ENCODE assay signal across 1 cellular context in the genomic region with DNA sequence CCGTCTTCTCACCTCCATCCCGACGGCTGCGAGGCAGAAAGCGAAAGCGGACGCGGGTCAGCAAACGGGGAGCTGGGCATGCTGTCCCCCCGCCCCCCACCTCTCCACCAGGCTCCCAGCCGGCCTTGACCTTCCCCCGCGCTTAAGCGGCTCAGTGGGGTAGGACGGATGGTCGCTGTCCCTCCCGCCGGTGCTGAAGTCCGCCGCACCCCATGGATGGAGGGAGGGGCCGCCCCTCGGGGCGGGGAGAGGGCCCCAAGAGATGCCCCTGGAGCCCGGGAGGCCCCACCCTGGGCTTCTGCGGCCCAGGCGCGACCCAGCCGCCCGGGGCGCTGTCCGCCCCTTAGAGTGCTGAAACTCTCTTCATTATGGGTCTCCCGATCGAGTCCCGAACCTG.
TF ChIP-seq lines count a peak whose summit lies in the region.

A gene (minus strand): TSS at position 48 of the 397 bp plus-strand sequence. CDS start 188 bp downstream, outside the sequence.

TF ChIP-seq in HEK293, 187 proteins besides CTCF, POLR2A, EP300 and RAD21 (continued from another document):
- TF ChIP-seq KLF9 (tag by site-specific recombination; IDR thresholded peaks at IDR 0.05; ENCODE audit: low read depth) (0 out of 2 replicates have a peak, but pooled peaks have one; percentile 37), ZNF433 (tag by site-specific recombination; IDR thresholded peaks at IDR 0.05; ENCODE audit: low read depth) (no peak), ZNF561 (tag by site-specific recombination; IDR thresholded peaks at IDR 0.05; ENCODE audit: borderline replicate concordance) (peak; percentile 68; the same call in 1 of the 2 replicates), GLIS1 (tag by site-specific recombination; IDR thresholded peaks at IDR 0.05) (peak; percentile 89), MYNN (tag by site-specific recombination; IDR thresholded peaks at IDR 0.05; ENCODE audit: borderline replicate concordance) (no peak), PRDM1 (tag by site-specific recombination; IDR thresholded peaks at IDR 0.05) (no peak), ZNF335 (tag by site-specific recombination; conservative IDR thresholded peaks at IDR 0.05) (no peak; the same call in 1 of the 2 replicates), ZNF391 (tag by site-specific recombination; IDR thresholded peaks at IDR 0.05; ENCODE audit: borderline replicate concordance, low read depth) (no peak), GFI1B (tag by site-specific recombination; IDR thresholded peaks at IDR 0.05) (no peak), REPIN1 (tag by site-specific recombination; IDR thresholded peaks at IDR 0.05; ENCODE audit: low read depth) (no peak), ZNF121 (tag by site-specific recombination; IDR thresholded peaks at IDR 0.05) (no peak), HOXD13 (CRISPR knock-in tag; IDR thresholded peaks at IDR 0.05; ENCODE audit: borderline replicate concordance) (no peak), BCL11B (tag by site-specific recombination; IDR thresholded peaks at IDR 0.05; ENCODE audit: low read depth) (no peak), ZNF223 (tag by site-specific recombination; IDR thresholded peaks at IDR 0.05) (no peak), KLF8 (tag by site-specific recombination; IDR thresholded peaks at IDR 0.05) (peak; percentile 31; the same call in 1 of the 2 replicates), GLI2 (tag by site-specific recombination; IDR thresholded peaks at IDR 0.05; ENCODE audit: borderline replicate concordance, low read depth) (no peak), ZBTB17 (tag by site-specific recombination; IDR thresholded peaks at IDR 0.05) (0 out of 2 replicates have a peak, but pooled peaks have one; percentile 40), ZNF514 (tag by site-specific recombination; IDR thresholded peaks at IDR 0.05) (no peak), ZNF777 (tag by site-specific recombination; IDR thresholded peaks at IDR 0.05; ENCODE audit: borderline replicate concordance) (no peak), ZNF521 (tag by site-specific recombination; IDR thresholded peaks at IDR 0.05) (no peak), ZXDB (tag by site-specific recombination; IDR thresholded peaks at IDR 0.05) (peak; percentile 84), KLF16 (tag by site-specific recombination; IDR thresholded peaks at IDR 0.05) (peak; percentile 39; the same call in 1 of the 2 replicates), ZNF585B (tag by site-specific recombination; IDR thresholded peaks at IDR 0.05) (no peak), ZNF701 (tag by site-specific recombination; IDR thresholded peaks at IDR 0.05) (no peak), ZNF221 (tag by site-specific recombination; IDR thresholded peaks at IDR 0.05; ENCODE audit: borderline replicate concordance) (no peak), ZNF530 (tag by site-specific recombination; IDR thresholded peaks at IDR 0.05; ENCODE audit: low read depth) (no peak), KLF1 (tag by site-specific recombination; IDR thresholded peaks at IDR 0.05) (peak; percentile 89), ZNF624 (tag by site-specific recombination; IDR thresholded peaks at IDR 0.05) (no peak), ZNF560 (tag by site-specific recombination; IDR thresholded peaks at IDR 0.05; ENCODE audit: borderline replicate concordance) (no peak)
- TF ChIP-seq, protein P1, sequence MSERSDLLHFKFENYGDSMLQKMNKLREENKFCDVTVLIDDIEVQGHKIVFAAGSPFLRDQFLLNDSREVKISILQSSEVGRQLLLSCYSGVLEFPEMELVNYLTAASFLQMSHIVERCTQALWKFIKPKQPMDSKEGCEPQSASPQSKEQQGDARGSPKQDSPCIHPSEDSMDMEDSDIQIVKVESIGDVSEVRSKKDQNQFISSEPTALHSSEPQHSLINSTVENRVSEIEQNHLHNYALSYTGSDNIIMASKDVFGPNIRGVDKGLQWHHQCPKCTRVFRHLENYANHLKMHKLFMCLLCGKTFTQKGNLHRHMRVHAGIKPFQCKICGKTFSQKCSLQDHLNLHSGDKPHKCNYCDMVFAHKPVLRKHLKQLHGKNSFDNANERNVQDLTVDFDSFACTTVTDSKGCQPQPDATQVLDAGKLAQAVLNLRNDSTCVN (tag by site-specific recombination; optimal IDR thresholded peaks at IDR 0.05), result peak; percentile 43
- TF ChIP-seq, protein P2, sequence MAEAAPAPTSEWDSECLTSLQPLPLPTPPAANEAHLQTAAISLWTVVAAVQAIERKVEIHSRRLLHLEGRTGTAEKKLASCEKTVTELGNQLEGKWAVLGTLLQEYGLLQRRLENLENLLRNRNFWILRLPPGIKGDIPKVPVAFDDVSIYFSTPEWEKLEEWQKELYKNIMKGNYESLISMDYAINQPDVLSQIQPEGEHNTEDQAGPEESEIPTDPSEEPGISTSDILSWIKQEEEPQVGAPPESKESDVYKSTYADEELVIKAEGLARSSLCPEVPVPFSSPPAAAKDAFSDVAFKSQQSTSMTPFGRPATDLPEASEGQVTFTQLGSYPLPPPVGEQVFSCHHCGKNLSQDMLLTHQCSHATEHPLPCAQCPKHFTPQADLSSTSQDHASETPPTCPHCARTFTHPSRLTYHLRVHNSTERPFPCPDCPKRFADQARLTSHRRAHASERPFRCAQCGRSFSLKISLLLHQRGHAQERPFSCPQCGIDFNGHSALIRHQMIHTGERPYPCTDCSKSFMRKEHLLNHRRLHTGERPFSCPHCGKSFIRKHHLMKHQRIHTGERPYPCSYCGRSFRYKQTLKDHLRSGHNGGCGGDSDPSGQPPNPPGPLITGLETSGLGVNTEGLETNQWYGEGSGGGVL (tag by site-specific recombination; IDR thresholded peaks at IDR 0.05), result peak; percentile 12; the same call in 1 of the 2 replicates
- TF ChIP-seq, protein P3, sequence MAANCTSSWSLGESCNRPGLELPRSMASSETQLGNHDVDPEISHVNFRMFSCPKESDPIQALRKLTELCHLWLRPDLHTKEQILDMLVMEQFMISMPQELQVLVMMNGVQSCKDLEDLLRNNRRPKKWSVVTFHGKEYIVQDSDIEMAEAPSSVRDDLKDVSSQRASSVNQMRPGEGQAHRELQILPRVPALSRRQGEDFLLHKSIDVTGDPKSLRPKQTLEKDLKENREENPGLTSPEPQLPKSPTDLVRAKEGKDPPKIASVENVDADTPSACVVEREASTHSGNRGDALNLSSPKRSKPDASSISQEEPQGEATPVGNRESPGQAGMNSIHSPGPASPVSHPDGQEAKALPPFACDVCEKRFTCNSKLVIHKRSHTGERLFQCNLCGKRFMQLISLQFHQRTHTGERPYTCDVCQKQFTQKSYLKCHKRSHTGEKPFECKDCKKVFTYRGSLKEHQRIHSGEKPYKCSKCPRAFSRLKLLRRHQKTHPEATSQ (tag by site-specific recombination; IDR thresholded peaks at IDR 0.05), result no peak
- TF ChIP-seq, protein P4, sequence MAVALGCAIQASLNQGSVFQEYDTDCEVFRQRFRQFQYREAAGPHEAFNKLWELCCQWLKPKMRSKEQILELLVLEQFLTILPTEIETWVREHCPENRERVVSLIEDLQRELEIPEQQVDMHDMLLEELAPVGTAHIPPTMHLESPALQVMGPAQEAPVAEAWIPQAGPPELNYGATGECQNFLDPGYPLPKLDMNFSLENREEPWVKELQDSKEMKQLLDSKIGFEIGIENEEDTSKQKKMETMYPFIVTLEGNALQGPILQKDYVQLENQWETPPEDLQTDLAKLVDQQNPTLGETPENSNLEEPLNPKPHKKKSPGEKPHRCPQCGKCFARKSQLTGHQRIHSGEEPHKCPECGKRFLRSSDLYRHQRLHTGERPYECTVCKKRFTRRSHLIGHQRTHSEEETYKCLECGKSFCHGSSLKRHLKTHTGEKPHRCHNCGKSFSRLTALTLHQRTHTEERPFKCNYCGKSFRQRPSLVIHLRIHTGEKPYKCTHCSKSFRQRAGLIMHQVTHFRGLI (tag by site-specific recombination; IDR thresholded peaks at IDR 0.05), result no peak
- TF ChIP-seq, protein P5, sequence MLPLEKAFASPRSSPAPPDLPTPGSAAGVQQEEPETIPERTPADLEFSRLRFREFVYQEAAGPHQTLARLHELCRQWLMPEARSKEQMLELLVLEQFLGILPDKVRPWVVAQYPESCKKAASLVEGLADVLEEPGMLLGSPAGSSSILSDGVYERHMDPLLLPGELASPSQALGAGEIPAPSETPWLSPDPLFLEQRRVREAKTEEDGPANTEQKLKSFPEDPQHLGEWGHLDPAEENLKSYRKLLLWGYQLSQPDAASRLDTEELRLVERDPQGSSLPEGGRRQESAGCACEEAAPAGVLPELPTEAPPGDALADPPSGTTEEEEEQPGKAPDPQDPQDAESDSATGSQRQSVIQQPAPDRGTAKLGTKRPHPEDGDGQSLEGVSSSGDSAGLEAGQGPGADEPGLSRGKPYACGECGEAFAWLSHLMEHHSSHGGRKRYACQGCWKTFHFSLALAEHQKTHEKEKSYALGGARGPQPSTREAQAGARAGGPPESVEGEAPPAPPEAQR (tag by site-specific recombination; IDR thresholded peaks at IDR 0.05), result no peak
- TF ChIP-seq, protein P6, sequence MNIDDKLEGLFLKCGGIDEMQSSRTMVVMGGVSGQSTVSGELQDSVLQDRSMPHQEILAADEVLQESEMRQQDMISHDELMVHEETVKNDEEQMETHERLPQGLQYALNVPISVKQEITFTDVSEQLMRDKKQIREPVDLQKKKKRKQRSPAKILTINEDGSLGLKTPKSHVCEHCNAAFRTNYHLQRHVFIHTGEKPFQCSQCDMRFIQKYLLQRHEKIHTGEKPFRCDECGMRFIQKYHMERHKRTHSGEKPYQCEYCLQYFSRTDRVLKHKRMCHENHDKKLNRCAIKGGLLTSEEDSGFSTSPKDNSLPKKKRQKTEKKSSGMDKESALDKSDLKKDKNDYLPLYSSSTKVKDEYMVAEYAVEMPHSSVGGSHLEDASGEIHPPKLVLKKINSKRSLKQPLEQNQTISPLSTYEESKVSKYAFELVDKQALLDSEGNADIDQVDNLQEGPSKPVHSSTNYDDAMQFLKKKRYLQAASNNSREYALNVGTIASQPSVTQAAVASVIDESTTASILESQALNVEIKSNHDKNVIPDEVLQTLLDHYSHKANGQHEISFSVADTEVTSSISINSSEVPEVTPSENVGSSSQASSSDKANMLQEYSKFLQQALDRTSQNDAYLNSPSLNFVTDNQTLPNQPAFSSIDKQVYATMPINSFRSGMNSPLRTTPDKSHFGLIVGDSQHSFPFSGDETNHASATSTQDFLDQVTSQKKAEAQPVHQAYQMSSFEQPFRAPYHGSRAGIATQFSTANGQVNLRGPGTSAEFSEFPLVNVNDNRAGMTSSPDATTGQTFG (tag by site-specific recombination; IDR thresholded peaks at IDR 0.05; ENCODE audit: borderline replicate concordance), result no peak
- TF ChIP-seq, protein P7, sequence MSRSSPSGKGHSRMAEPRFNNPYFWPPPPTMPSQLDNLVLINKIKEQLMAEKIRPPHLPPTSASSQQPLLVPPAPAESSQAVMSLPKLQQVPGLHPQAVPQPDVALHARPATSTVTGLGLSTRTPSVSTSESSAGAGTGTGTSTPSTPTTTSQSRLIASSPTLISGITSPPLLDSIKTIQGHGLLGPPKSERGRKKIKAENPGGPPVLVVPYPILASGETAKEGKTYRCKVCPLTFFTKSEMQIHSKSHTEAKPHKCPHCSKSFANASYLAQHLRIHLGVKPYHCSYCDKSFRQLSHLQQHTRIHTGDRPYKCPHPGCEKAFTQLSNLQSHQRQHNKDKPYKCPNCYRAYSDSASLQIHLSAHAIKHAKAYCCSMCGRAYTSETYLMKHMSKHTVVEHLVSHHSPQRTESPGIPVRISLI (tag by site-specific recombination; IDR thresholded peaks at IDR 0.05), result no peak
- TF ChIP-seq, protein P8, sequence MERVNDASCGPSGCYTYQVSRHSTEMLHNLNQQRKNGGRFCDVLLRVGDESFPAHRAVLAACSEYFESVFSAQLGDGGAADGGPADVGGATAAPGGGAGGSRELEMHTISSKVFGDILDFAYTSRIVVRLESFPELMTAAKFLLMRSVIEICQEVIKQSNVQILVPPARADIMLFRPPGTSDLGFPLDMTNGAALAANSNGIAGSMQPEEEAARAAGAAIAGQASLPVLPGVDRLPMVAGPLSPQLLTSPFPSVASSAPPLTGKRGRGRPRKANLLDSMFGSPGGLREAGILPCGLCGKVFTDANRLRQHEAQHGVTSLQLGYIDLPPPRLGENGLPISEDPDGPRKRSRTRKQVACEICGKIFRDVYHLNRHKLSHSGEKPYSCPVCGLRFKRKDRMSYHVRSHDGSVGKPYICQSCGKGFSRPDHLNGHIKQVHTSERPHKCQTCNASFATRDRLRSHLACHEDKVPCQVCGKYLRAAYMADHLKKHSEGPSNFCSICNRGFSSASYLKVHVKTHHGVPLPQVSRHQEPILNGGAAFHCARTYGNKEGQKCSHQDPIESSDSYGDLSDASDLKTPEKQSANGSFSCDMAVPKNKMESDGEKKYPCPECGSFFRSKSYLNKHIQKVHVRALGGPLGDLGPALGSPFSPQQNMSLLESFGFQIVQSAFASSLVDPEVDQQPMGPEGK (tag by site-specific recombination; IDR thresholded peaks at IDR 0.05), result peak; percentile 64
- TF ChIP-seq, protein P9, sequence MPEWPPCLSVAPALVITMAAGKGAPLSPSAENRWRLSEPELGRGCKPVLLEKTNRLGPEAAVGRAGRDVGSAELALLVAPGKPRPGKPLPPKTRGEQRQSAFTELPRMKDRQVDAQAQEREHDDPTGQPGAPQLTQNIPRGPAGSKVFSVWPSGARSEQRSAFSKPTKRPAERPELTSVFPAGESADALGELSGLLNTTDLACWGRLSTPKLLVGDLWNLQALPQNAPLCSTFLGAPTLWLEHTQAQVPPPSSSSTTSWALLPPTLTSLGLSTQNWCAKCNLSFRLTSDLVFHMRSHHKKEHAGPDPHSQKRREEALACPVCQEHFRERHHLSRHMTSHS (tag by site-specific recombination; IDR thresholded peaks at IDR 0.05), result no peak
